ENCODE assay signal across 9 cellular contexts in the genomic region with DNA sequence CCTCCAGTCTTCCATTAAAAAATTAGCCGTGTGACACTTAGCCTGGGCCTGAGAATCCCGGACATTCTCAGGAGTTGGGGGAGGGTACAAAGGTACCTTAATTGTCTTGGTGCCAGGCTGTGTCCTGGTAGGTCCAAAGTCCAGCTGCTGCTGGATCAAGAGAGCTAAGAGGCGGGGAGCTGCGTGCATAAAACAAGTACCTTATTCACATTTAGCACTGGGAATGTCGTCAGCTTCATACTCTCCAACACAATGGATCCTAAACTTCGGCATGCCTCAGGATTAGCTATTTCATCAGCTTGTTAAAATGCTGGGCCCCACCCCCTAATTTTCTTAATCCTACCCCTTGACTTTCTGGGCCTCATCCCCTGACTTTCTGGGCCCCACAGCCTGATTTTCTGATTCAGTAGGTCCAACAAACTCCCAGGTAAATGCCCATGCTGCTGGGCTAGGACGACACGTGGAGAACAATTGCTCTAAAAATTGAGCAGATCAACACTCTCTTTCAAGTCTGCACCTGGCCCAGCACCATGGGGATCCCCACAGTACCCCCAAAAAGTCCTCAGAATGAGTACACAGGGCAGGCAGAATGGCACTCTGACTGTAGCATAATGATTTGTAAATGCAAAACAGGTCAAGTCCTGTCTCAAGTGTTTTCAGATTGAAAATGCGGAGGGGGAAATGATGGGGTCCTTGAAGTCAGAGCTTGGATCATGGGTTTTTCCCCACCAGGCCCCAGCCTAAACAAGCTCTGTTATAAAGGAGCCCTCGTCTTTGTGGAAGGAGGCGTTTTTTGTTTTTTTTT. TPM values are rescaled to one million over a fixed set of nuclear protein-coding genes. Genes with fewer than 3 reads are reported as not detected.
DNase-seq lines count a peak whose midpoint lies in the region; ATAC-seq and TF ChIP-seq lines count a peak whose summit lies in the region.
"Had no signal": no experiment of that assay in that cellular context is flagged by ENCODE, and none has a peak within 500 bp of the region (broad histone marks: within the 10 kb centered on the region; RNA-seq: fewer than 3 reads in every experiment).

No MANE protein-coding gene starts in this region.

- H3K9ac ChIP-seq in rectal smooth muscle tissue (ENCODE audit: low read length): no peak overlapping the region

- DNase-seq in WTC11 (ENCODE audit: low spot score): no peak
- no peak for DNase-seq in dorsolateral prefrontal cortex
- DNase-seq in foreskin fibroblast: no peak
- no peak for DNase-seq in left ventricle myocardium inferior
- DNase-seq: DND-41, NCI-H2029 had no signal

- H3K4me3 ChIP-seq in rectal smooth muscle tissue (ENCODE audit: low read length) (peak overlapping the region; percentile 5), dorsolateral prefrontal cortex (no peak overlapping the region), foreskin fibroblast (ENCODE audit: low read depth in 1 of 2, low read length in 2 of 2) (no peak overlapping the region), left ventricle myocardium inferior (no peak overlapping the region)

- TF ChIP-seq CTCF in WTC11 (IDR thresholded peaks at IDR 0.05) (no peak), dorsolateral prefrontal cortex (IDR thresholded peaks at IDR 0.05 in 54 of 56, conservative IDR thresholded peaks at IDR 0.05 in 2 of 56; ENCODE audit: low read depth in 1 of 56, partially characterized antibody in 56 of 56) (no peak), foreskin fibroblast (IDR thresholded peaks at IDR 0.05; ENCODE audit: low read depth, low read length) (no peak), left ventricle myocardium inferior (IDR thresholded peaks at IDR 0.05; ENCODE audit: borderline replicate concordance) (no peak)

- H3K27ac Mint-ChIP-seq in WTC11: peak overlapping the region; percentile 46

- no peaks in the 10 kb centered on the region for H3K9me3 Mint-ChIP-seq in WTC11

- H3K27ac ChIP-seq in rectal smooth muscle tissue (ENCODE audit: low read depth, low read length): no peak overlapping the region
- H3K27ac ChIP-seq in dorsolateral prefrontal cortex: no peak overlapping the region
- no peak overlapping the region for H3K27ac ChIP-seq in left ventricle myocardium inferior (replicated peaks)

- intact Hi-C loops in dorsolateral prefrontal cortex (cut with DNase I) (no loop called here), left ventricle myocardium inferior (cut with micrococcal nuclease) (no loop called here)

- H3K27me3 ChIP-seq in rectal smooth muscle tissue (ENCODE audit: control insufficient read depth, insufficient read depth, low read length): no peaks in the 10 kb centered on the region
- H3K27me3 ChIP-seq in dorsolateral prefrontal cortex: no peaks in the 10 kb centered on the region
- H3K27me3 ChIP-seq in left ventricle myocardium inferior (ENCODE audit: low read depth): peaks cover 4% of the 10 kb centered on the region

- H3K4me1 ChIP-seq in rectal smooth muscle tissue (ENCODE audit: control insufficient read depth, insufficient read depth, low read length) (no peaks in the 10 kb centered on the region), left ventricle myocardium inferior (peaks cover under 1% of the 10 kb centered on the region)

- H3K4me1 Mint-ChIP-seq in WTC11: peaks cover 78% of the 10 kb centered on the region

- POLR2A ChIA-PET in WTC11 (lab: Charles Lee): interaction anchor here (0.6 to 2.6 kb wide), 2 partner anchors 23 to 148 kb away, joined by 3 to 9 read pairs; a partner anchor contains a TSS

- CTCF ChIA-PET in WTC11 (lab: Charles Lee): interaction anchor here (0.7 to 3.4 kb wide), 11 partner anchors 11 to 148 kb away, joined by 3 to 21 read pairs (median 7); a partner anchor contains a TSS

- H3K4me3 Mint-ChIP-seq in WTC11: no peak overlapping the region

- ATAC-seq in GM18909 (IDR thresholded peaks at IDR 0.05; ENCODE audit: poor library complexity, unreplicated experiment) (peak; percentile 46), HG02678 (IDR thresholded peaks at IDR 0.05; ENCODE audit: unreplicated experiment) (peak; percentile 67), WTC11 (no peak)

- H3K36me3 ChIP-seq in rectal smooth muscle tissue (ENCODE audit: control insufficient read depth, insufficient read depth, low read length): no peaks in the 10 kb centered on the region
- H3K36me3 ChIP-seq in left ventricle myocardium inferior: no peaks in the 10 kb centered on the region

- H3K27me3 Mint-ChIP-seq in WTC11 (ENCODE audit: low read depth): peaks cover 35% of the 10 kb centered on the region

- no peaks in the 10 kb centered on the region for H3K36me3 Mint-ChIP-seq in WTC11

- H3K9me3 ChIP-seq in left ventricle myocardium inferior (replicated peaks): no peaks in the 10 kb centered on the region

TF ChIP-seq in WTC11, 78 proteins besides CTCF, POLR2A, EP300 and RAD21 (continues in another document):
- no peak for TF ChIP-seq ZNF121 (CRISPR knock-in tag; IDR thresholded peaks at IDR 0.05)
- TF ChIP-seq, protein P1, sequence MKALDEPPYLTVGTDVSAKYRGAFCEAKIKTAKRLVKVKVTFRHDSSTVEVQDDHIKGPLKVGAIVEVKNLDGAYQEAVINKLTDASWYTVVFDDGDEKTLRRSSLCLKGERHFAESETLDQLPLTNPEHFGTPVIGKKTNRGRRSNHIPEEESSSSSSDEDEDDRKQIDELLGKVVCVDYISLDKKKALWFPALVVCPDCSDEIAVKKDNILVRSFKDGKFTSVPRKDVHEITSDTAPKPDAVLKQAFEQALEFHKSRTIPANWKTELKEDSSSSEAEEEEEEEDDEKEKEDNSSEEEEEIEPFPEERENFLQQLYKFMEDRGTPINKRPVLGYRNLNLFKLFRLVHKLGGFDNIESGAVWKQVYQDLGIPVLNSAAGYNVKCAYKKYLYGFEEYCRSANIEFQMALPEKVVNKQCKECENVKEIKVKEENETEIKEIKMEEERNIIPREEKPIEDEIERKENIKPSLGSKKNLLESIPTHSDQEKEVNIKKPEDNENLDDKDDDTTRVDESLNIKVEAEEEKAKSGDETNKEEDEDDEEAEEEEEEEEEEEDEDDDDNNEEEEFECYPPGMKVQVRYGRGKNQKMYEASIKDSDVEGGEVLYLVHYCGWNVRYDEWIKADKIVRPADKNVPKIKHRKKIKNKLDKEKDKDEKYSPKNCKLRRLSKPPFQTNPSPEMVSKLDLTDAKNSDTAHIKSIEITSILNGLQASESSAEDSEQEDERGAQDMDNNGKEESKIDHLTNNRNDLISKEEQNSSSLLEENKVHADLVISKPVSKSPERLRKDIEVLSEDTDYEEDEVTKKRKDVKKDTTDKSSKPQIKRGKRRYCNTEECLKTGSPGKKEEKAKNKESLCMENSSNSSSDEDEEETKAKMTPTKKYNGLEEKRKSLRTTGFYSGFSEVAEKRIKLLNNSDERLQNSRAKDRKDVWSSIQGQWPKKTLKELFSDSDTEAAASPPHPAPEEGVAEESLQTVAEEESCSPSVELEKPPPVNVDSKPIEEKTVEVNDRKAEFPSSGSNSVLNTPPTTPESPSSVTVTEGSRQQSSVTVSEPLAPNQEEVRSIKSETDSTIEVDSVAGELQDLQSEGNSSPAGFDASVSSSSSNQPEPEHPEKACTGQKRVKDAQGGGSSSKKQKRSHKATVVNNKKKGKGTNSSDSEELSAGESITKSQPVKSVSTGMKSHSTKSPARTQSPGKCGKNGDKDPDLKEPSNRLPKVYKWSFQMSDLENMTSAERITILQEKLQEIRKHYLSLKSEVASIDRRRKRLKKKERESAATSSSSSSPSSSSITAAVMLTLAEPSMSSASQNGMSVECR (CRISPR knock-in tag; IDR thresholded peaks at IDR 0.05; ENCODE audit: borderline replicate concordance): no peak
- TF ChIP-seq, protein P2, sequence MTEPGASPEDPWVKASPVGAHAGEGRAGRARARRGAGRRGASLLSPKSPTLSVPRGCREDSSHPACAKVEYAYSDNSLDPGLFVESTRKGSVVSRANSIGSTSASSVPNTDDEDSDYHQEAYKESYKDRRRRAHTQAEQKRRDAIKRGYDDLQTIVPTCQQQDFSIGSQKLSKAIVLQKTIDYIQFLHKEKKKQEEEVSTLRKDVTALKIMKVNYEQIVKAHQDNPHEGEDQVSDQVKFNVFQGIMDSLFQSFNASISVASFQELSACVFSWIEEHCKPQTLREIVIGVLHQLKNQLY (CRISPR knock-in tag; IDR thresholded peaks at IDR 0.05): no peak
- TF ChIP-seq TEAD1 (CRISPR knock-in tag; IDR thresholded peaks at IDR 0.05): no peak
- peak; percentile 37; the same call in 1 of the 2 replicates for TF ChIP-seq GABPB1 (CRISPR knock-in tag; IDR thresholded peaks at IDR 0.05)
- no peak for TF ChIP-seq JAZF1 (CRISPR knock-in tag; IDR thresholded peaks at IDR 0.05)
- TF ChIP-seq, protein P3, sequence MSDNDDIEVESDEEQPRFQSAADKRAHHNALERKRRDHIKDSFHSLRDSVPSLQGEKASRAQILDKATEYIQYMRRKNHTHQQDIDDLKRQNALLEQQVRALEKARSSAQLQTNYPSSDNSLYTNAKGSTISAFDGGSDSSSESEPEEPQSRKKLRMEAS (CRISPR knock-in tag; IDR thresholded peaks at IDR 0.05): peak; percentile 50
- no peak for TF ChIP-seq ZNF317 (CRISPR knock-in tag; IDR thresholded peaks at IDR 0.05; ENCODE audit: borderline replicate concordance, low read depth)
- TF ChIP-seq, protein P4, sequence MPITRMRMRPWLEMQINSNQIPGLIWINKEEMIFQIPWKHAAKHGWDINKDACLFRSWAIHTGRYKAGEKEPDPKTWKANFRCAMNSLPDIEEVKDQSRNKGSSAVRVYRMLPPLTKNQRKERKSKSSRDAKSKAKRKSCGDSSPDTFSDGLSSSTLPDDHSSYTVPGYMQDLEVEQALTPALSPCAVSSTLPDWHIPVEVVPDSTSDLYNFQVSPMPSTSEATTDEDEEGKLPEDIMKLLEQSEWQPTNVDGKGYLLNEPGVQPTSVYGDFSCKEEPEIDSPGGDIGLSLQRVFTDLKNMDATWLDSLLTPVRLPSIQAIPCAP (CRISPR knock-in tag; IDR thresholded peaks at IDR 0.05): no peak
- TF ChIP-seq, protein P5, sequence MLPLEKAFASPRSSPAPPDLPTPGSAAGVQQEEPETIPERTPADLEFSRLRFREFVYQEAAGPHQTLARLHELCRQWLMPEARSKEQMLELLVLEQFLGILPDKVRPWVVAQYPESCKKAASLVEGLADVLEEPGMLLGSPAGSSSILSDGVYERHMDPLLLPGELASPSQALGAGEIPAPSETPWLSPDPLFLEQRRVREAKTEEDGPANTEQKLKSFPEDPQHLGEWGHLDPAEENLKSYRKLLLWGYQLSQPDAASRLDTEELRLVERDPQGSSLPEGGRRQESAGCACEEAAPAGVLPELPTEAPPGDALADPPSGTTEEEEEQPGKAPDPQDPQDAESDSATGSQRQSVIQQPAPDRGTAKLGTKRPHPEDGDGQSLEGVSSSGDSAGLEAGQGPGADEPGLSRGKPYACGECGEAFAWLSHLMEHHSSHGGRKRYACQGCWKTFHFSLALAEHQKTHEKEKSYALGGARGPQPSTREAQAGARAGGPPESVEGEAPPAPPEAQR (CRISPR knock-in tag; IDR thresholded peaks at IDR 0.05): no peak
- no peak for TF ChIP-seq SMAD3 (CRISPR knock-in tag; IDR thresholded peaks at IDR 0.05; ENCODE audit: borderline replicate concordance)

RNA-seq across cellular contexts. Expression of a gene that starts 5.6 kb away (rescaled TPM):
- total RNA-seq in WTC11 (2021) (118 to 183 TPM (median 125 TPM) in 3 replicates), dorsolateral prefrontal cortex (10 to 100 TPM in 52 of 120 experiments, 1 to 10 TPM in 68; 3.9 to 18.5 (median 9.6) TPM), left ventricle myocardium inferior (10.3 TPM)

RNA-seq across cellular contexts. Expression of a gene that starts 23.3 kb away (rescaled TPM):
- total RNA-seq in WTC11 (2021): 3.8 to 5.6 TPM (median 4.5 TPM) in 3 replicates
- 10 to 100 TPM in 20 of 120 experiments, 1 to 10 TPM in 100; 1.0 to 28.7 (median 6.0) TPM for total RNA-seq in dorsolateral prefrontal cortex
- 3.1 TPM for total RNA-seq in left ventricle myocardium inferior
